8 cellular contexts compared by ENCODE assay signal in the genomic region with DNA sequence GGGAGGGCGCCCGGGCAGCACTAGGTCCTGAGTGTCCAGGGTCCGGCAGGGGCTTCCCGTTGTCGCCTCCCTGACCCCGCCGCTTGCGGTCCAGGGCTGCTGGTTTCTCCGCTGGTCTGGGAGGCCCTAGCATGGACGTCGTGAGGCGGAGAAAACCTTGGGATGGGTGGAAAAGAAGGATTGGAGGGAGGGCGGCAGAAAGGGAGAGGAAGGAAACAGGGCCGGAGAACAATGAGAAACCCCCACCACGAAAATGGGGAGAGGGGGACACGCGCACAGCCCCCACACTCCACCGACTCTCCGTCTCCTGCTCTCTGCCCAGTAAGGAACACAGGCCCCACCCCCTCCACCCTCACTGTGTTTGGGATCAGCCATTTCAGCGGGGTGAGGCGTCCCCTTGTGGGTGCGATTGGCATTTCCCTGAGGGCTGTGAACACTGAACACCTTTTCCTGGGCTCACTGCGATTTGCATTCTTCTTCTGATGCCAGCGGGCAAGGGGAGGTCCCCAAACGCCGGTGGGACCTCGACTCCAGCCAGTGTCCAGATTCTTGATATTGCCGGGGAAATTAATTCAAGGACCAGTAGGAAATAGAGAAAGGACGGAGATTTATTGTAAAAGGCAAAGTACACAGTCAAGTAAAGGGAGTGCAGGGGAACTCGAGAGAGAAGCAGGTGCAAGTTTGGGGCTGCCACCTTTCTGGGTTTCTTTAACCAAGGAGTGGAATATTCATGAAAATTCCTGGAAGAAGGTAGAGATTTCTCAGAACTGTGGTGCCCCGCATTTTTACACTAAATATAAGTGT. TPM values are rescaled to one million over a fixed set of nuclear protein-coding genes. Genes with fewer than 3 reads are reported as not detected.
A peak's percentile ranks its signal among the peaks of the same experiment; 100 is the strongest.
DNase-seq lines count a peak whose midpoint lies in the region; ATAC-seq lines count a peak whose summit lies in the region.

No MANE protein-coding gene starts in this region.

- H3K9me3 Mint-ChIP-seq in activated CD4-positive, alpha-beta memory T cell treated with anti-CD3 and anti-CD28 coated beads for 36 hours = no peaks in the 10 kb centered on the region
- H3K9me3 Mint-ChIP-seq in memory B cell = no peaks in the 10 kb centered on the region

- H3K4me1 Mint-ChIP-seq in activated CD4-positive, alpha-beta memory T cell treated with anti-CD3 and anti-CD28 coated beads for 36 hours (ENCODE audit: low read depth) = peaks cover 26% of the 10 kb centered on the region
- peaks cover 18% of the 10 kb centered on the region for H3K4me1 Mint-ChIP-seq in memory B cell

- no peaks in the 10 kb centered on the region for H3K36me3 Mint-ChIP-seq in activated CD4-positive, alpha-beta memory T cell treated with anti-CD3 and anti-CD28 coated beads for 36 hours
- no peaks in the 10 kb centered on the region for H3K36me3 Mint-ChIP-seq in memory B cell

- CTCF ChIA-PET in activated CD4-positive, alpha-beta memory T cell treated with anti-CD3 and anti-CD28 coated beads for 36 hours (lab: Charles Lee) = interaction anchor here (0.7 to 2.5 kb wide), 6 partner anchors 20 to 95 kb away, joined by 3 to 30 read pairs (median 4); no protein-coding TSS in a partner anchor

- POLR2A ChIA-PET in activated CD4-positive, alpha-beta memory T cell treated with anti-CD3 and anti-CD28 coated beads for 36 hours (lab: Charles Lee) = no interaction called here

- intact Hi-C loops in activated CD4-positive, alpha-beta memory T cell treated with anti-CD3 and anti-CD28 coated beads for 36 hours (cut with micrococcal nuclease) = loop anchor here (1.0 to 5.0 kb wide), 4 partner anchors 62 to 359 kb away; a partner anchor contains a TSS

- DNase-seq in COR-L47 (lab: John Stamatoyannopoulos, UW) (peak; percentile 51), NCI-H526 treated with DMSO at 0.1 percent for 48 hours (lab: John Stamatoyannopoulos, UW) (peak; percentile 65), memory B cell (ENCODE audit: low spot score in 2 of 2) (peak; percentile 63)
- DNase-seq in activated CD4-positive, alpha-beta memory T cell treated with anti-CD3 and anti-CD28 coated beads for 36 hours = peak; percentile 90
- peak; percentile 49 for DNase-seq in effector CD8-positive, alpha-beta T cell (lab: John Stamatoyannopoulos, UW)
- peak; percentile 51 to 65 (median 60) for DNase-seq in stimulated activated CD4-positive, alpha-beta T cell treated with anti-CD3 and anti-CD28 coated beads, TNF-alpha, amount 100 ng/mL, for 4 hours (ENCODE audit: low read depth in 3 of 3)

- ATAC-seq in HG02885 (IDR thresholded peaks at IDR 0.05; ENCODE audit: poor library complexity, unreplicated experiment) (peak; percentile 51), memory B cell (ENCODE audit: low read depth) (peak; percentile 66), GM18861 (IDR thresholded peaks at IDR 0.05; ENCODE audit: unreplicated experiment) (no peak)

- peak overlapping the region; percentile 51 for H3K4me3 Mint-ChIP-seq in activated CD4-positive, alpha-beta memory T cell treated with anti-CD3 and anti-CD28 coated beads for 36 hours
- peak overlapping the region; percentile 49 for H3K4me3 Mint-ChIP-seq in memory B cell

- no peak overlapping the region for H3K27ac Mint-ChIP-seq in activated CD4-positive, alpha-beta memory T cell treated with anti-CD3 and anti-CD28 coated beads for 36 hours
- H3K27ac Mint-ChIP-seq in memory B cell = no peak overlapping the region

- peaks cover 83% of the 10 kb centered on the region for H3K27me3 Mint-ChIP-seq in activated CD4-positive, alpha-beta memory T cell treated with anti-CD3 and anti-CD28 coated beads for 36 hours
- H3K27me3 Mint-ChIP-seq in memory B cell = peaks cover 46% of the 10 kb centered on the region

RNA-seq across cellular contexts. Expression of a gene that starts 3.3 kb away (rescaled TPM):
- total RNA-seq in activated CD4-positive, alpha-beta memory T cell treated with anti-CD3 and anti-CD28 coated beads for 36 hours = not detected

RNA-seq across cellular contexts. Expression of a gene that starts 15.6 kb away (rescaled TPM):
- total RNA-seq in activated CD4-positive, alpha-beta memory T cell treated with anti-CD3 and anti-CD28 coated beads for 36 hours = 1 to 10 TPM in 1 of 2 experiments, under 1 TPM in 1; 0.90 to 1.2 TPM

RNA-seq across cellular contexts. Expression of a gene that starts 28.3 kb away (rescaled TPM):
- total RNA-seq in activated CD4-positive, alpha-beta memory T cell treated with anti-CD3 and anti-CD28 coated beads for 36 hours = not detected

RNA-seq across cellular contexts. Expression of a gene that starts 37.6 kb away (rescaled TPM):
- total RNA-seq in activated CD4-positive, alpha-beta memory T cell treated with anti-CD3 and anti-CD28 coated beads for 36 hours = 1 to 10 TPM; 1.8 to 2.2 TPM
